8 cellular contexts compared by ENCODE assay signal in genomic region chrX:23756165-23756564, GRCh38. TPM values are rescaled to one million over a fixed set of nuclear protein-coding genes. Genes with fewer than 3 reads are reported as not detected.
DNase-seq lines count a peak whose midpoint lies in the region; ATAC-seq, FAIRE-seq and TF ChIP-seq lines count a peak whose summit lies in the region.

No MANE protein-coding gene starts in this region.

- TF ChIP-seq CTCF in fibroblast of villous mesenchyme (IDR thresholded peaks at IDR 0.05; ENCODE audit: insufficient read depth, low read depth, low read length), result peak; percentile 58

- H3K9me3 ChIP-seq in NT2/D1 (ENCODE audit: insufficient read depth, low read length), result no peaks in the 10 kb centered on the region

- H3K27me3 ChIP-seq in NT2/D1 (ENCODE audit: insufficient read depth, insufficient read length), result no peaks in the 10 kb centered on the region

- TF ChIP-seq POLR2A in GM12891 (IDR thresholded peaks at IDR 0.05; ENCODE audit: low read depth, low read length), result no peak

- no peak overlapping the region for H3K4me3 ChIP-seq in NT2/D1 (ENCODE audit: insufficient read length, low read depth)
- H3K4me3 ChIP-seq in fibroblast of villous mesenchyme (ENCODE audit: low read depth, low read length), result no peak overlapping the region

- peak; percentile 19 for DNase-seq in GM12891 (ENCODE audit: insufficient read length, low spot score)
- DNase-seq in NT2/D1 (ENCODE audit: low read depth, low spot score), result peak; percentile 63
- peak; percentile 63 for DNase-seq in activated CD8-positive, alpha-beta memory T cell treated with anti-CD3 and anti-CD28 coated beads, Interleukin-2, amount 50 U/mL, for 48 hours
- DNase-seq in fibroblast of villous mesenchyme (ENCODE audit: low read depth), result peak; percentile 63
- peak; percentile 56 for DNase-seq in pons (ENCODE audit: low spot score)

- FAIRE-seq in A204.1 (lab: Jason Lieb, UNC) (peak; percentile 53), GM12891 (lab: Jason Lieb, UNC) (no peak)

- no peaks in the 10 kb centered on the region for H3K36me3 ChIP-seq in NT2/D1 (ENCODE audit: insufficient read depth, insufficient read length, low read length)

- no peak overlapping the region for H3K9ac ChIP-seq in NT2/D1 (ENCODE audit: insufficient read length, low read depth)

- ATAC-seq in HG03108 (IDR thresholded peaks at IDR 0.05; ENCODE audit: unreplicated experiment) (peak; percentile 76), HG02588 (IDR thresholded peaks at IDR 0.05; ENCODE audit: unreplicated experiment) (no peak)

- H3K4me1 ChIP-seq in NT2/D1 (ENCODE audit: insufficient read depth, insufficient read length), result no peaks in the 10 kb centered on the region

TF ChIP-seq in GM12891, 5 proteins besides CTCF, POLR2A, EP300 and RAD21:
- TF ChIP-seq PAX5 (IDR thresholded peaks at IDR 0.05; ENCODE audit: insufficient read depth, low read length, severe bottlenecking) (peak; percentile 15), SPI1 (IDR thresholded peaks at IDR 0.05; ENCODE audit: low read depth, low read length) (peak; percentile 15; the same call in 1 of the 2 replicates), POU2F2 (IDR thresholded peaks at IDR 0.05; ENCODE audit: low read depth, low read length) (no peak), POLR2AphosphoS5 (IDR thresholded peaks at IDR 0.05; ENCODE audit: low read depth, low read length) (no peak)

RNA-seq across cellular contexts. Expression of gene ACOT9, which starts 13.1 kb away (rescaled TPM):
- 15.0 TPM for polyA plus RNA-seq in GM12891 (2012; ENCODE audit: low read depth, missing spikeins)
- total RNA-seq in fibroblast of villous mesenchyme, result 69.5 and 72.8 TPM in 2 replicates

RNA-seq across cellular contexts. Expression of gene SAT1, which starts 26.8 kb away (rescaled TPM):
- 156 TPM for polyA plus RNA-seq in GM12891 (2012; ENCODE audit: low read depth, missing spikeins)
- total RNA-seq in fibroblast of villous mesenchyme, result 71.7 and 81.8 TPM in 2 replicates
